Comparison of ENCODE assay signal across 8 cellular contexts in genomic region chr2:156332452-156333273, GRCh38. TPM values are rescaled to one million over a fixed set of nuclear protein-coding genes. Genes with fewer than 3 reads are reported as not detected.
DNase-seq lines count a peak whose midpoint lies in the region; ATAC-seq and TF ChIP-seq lines count a peak whose summit lies in the region.

NR4A2 (minus strand) TSS chr2:156332721; CDS start chr2:156330186, 2,535 bp downstream.

- H3K4me1 ChIP-seq in breast epithelium (no peaks in the 10 kb centered on the region), smooth muscle cell (ENCODE audit: low read depth) (peaks cover 13% of the 10 kb centered on the region)

- peak; percentile 45 for ATAC-seq in HG03060 (IDR thresholded peaks at IDR 0.05; ENCODE audit: low read depth, unreplicated experiment)

- peak; percentile 41 to 48 for DNase-seq in NCI-H187 (lab: John Stamatoyannopoulos, UW)
- DNase-seq in NCI-H187 treated with DMSO at 0.1 percent for 48 hours (lab: John Stamatoyannopoulos, UW), result no peak
- peak; percentile 91 for DNase-seq in NCI-H2196 (lab: John Stamatoyannopoulos, UW; ENCODE audit: unreplicated experiment)
- DNase-seq in WERI-Rb-1, result peak; percentile 71
- DNase-seq in breast epithelium (ENCODE audit: low spot score in 2 of 2), result peak; percentile 88 to 92
- DNase-seq in iPS-NIHi7 (ENCODE audit: extremely low spot score), result peak; percentile 78
- DNase-seq in smooth muscle cell (lab: John Stamatoyannopoulos, UW; ENCODE audit: unreplicated experiment), result peak; percentile 57

- H3K36me3 ChIP-seq in WERI-Rb-1 (no peaks in the 10 kb centered on the region), breast epithelium (no peaks in the 10 kb centered on the region), smooth muscle cell (ENCODE audit: low read depth) (no peaks in the 10 kb centered on the region)

- TF ChIP-seq CTCF in WERI-Rb-1 (IDR thresholded peaks at IDR 0.05; ENCODE audit: low read depth, low read length), result no peak
- no peak for TF ChIP-seq CTCF in breast epithelium (IDR thresholded peaks at IDR 0.05)
- TF ChIP-seq CTCF in smooth muscle cell (IDR thresholded peaks at IDR 0.05; ENCODE audit: borderline replicate concordance, insufficient read depth, poor library complexity, severe bottlenecking), result no peak

- H3K9me3 ChIP-seq in WERI-Rb-1 (ENCODE audit: severe bottlenecking), result no peaks in the 10 kb centered on the region
- no peaks in the 10 kb centered on the region for H3K9me3 ChIP-seq in breast epithelium
- no peaks in the 10 kb centered on the region for H3K9me3 ChIP-seq in smooth muscle cell (replicated peaks; ENCODE audit: low read depth)

- WGBS in smooth muscle cell (ENCODE audit: low lambda C conversion rate), result under 1% methylated on average over 75 of the region's 76 CpGs

- peaks cover 9% of the 10 kb centered on the region for H3F3A ChIP-seq in smooth muscle cell (ENCODE audit: low read depth)

- H3K4me3 ChIP-seq in WERI-Rb-1 (ENCODE audit: low read depth, low read length), result peak within 1 kb of the TSS; percentile 62
- peak within 1 kb of the TSS; percentile 81 to 88 (median 84) for H3K4me3 ChIP-seq in breast epithelium
- H3K4me3 ChIP-seq in smooth muscle cell, result peak within 1 kb of the TSS; percentile 76

- intact Hi-C loops in breast epithelium (cut with DNase I; ENCODE audit: low total_unique reads), result loop anchor here (5.0 kb wide), 1 partner anchor 70 kb away; no protein-coding TSS in a partner anchor

- peak within 1 kb of the TSS; percentile 92 for H3K9ac ChIP-seq in smooth muscle cell (ENCODE audit: low read depth)

- H2AFZ ChIP-seq in smooth muscle cell (ENCODE audit: low read depth), result peak within 1 kb of the TSS; percentile 86

- peak; percentile 75 for TF ChIP-seq POLR2A in breast epithelium (IDR thresholded peaks at IDR 0.05)

- peaks cover 13% of the 10 kb centered on the region for H4K20me1 ChIP-seq in smooth muscle cell (ENCODE audit: low read depth)

- H3K27ac ChIP-seq in WERI-Rb-1 (peak within 1 kb of the TSS; percentile 36), breast epithelium (peak within 1 kb of the TSS; percentile 98 to 99), smooth muscle cell (ENCODE audit: low read depth) (peak within 1 kb of the TSS; percentile 93)

- no peaks in the 10 kb centered on the region for H3K79me2 ChIP-seq in smooth muscle cell (ENCODE audit: low read depth)

- peak within 1 kb of the TSS; percentile 91 for H3K4me2 ChIP-seq in smooth muscle cell

- H3K27me3 ChIP-seq in WERI-Rb-1 (ENCODE audit: insufficient read depth, low read depth, severe bottlenecking) (no peaks in the 10 kb centered on the region), breast epithelium (no peaks in the 10 kb centered on the region), smooth muscle cell (ENCODE audit: low read depth) (peaks cover 39% of the 10 kb centered on the region)

RNA-seq across cellular contexts. Expression of gene NR4A2, which starts in this region (rescaled TPM):
- total RNA-seq in breast epithelium (10 to 100 TPM in 1 of 3 donors, 1 to 10 TPM in 2; 3.8 to 29.4 (median 7.9) TPM), smooth muscle cell (6.7 and 12.3 TPM in 2 replicates)
- 14.1 and 14.5 TPM in 2 replicates for polyA plus RNA-seq in smooth muscle cell

Comparison
In these comparisons a context has a peak if more than half of its experiments do, and no peak if none do; other contexts are left out.
1. H3K27ac ChIP-seq: peak in every context shown above with its lines; median percentile 98 in breast epithelium; 93 in smooth muscle cell; 36 in WERI-Rb-1.